33 cellular contexts compared by ENCODE assay signal in the genomic region with DNA sequence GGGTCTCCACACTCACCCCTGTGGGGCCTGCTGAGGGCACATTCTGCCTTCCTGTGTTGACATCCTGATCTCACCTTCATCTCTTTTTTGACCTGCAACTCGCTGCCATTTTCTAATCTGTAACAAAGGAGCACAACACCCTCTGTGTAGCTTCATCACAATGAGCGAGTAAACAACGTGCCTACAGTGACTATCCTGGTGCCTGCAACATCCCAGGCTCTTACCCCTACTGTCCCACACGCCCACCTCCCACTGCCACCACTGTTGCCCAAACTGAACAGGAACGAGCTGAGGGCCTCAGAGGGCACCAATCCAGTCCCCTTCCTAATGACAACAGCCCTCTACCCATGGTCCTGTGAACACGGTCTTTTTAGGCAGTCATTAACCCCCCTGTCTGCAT.
"Had no signal": no experiment of that assay in that cellular context is flagged by ENCODE, and none has a peak within 500 bp of the region (broad histone marks: within the 10 kb centered on the region; RNA-seq: fewer than 3 reads in every experiment).

No MANE protein-coding gene starts in this region.

- H3K9me3 ChIP-seq: ascending aorta, breast epithelium had no signal

- H3K4me1 ChIP-seq: ascending aorta, breast epithelium had no signal

- ATAC-seq: activated CD8-positive, alpha-beta T cell treated with anti-CD3 and anti-CD28 coated beads for 36 hours; activated naive CD8-positive, alpha-beta T cell treated with anti-CD3 and anti-CD28 coated beads, Interleukin-2, amount 50 U/mL, for 24 hours had no signal

- H3K27me3 Mint-ChIP-seq: activated B cell treated with CpG ODN at 0.5 μM for 24 hours; activated CD4-positive, alpha-beta memory T cell treated with anti-CD3 and anti-CD28 coated beads for 36 hours; activated naive CD8-positive, alpha-beta T cell treated with anti-CD3 and anti-CD28 coated beads, Interleukin-2, amount 50 U/mL, for 24 hours had no signal

- H3K27me3 ChIP-seq: ascending aorta, breast epithelium had no signal

- DNase-seq: activated B cell treated with CpG ODN at 0.5 μM for 24 hours; activated CD4-positive, alpha-beta memory T cell treated with anti-CD3 and anti-CD28 coated beads for 36 hours; activated CD4-positive, alpha-beta T cell treated with anti-CD3 and anti-CD28 coated beads for 4 hours; activated CD4-positive, alpha-beta T cell treated with anti-CD3 and anti-CD28 coated beads, Interleukin-2, amount 10 ng/mL, durations not matched to agents 24 days and 14 days; activated CD4-positive, alpha-beta T cell treated with anti-CD3 and anti-CD28 coated beads, Interleukin-2, amount 50 U/mL, for 1 hour; activated CD4-positive, alpha-beta T cell treated with anti-CD3 and anti-CD28 coated beads, Interleukin-2, amount 50 U/mL, for 4 hours; activated CD4-positive, CD25-positive, alpha-beta regulatory T cell treated with anti-CD3 and anti-CD28 coated beads, Interleukin-2, amount 50 U/mL, for 72 hours; activated CD8-positive, alpha-beta memory T cell treated with anti-CD3 and anti-CD28 coated beads, Interleukin-2, amount 50 U/mL, for 4 hours; activated CD8-positive, alpha-beta T cell treated with anti-CD3 and anti-CD28 coated beads for 36 hours; activated effector memory CD4-positive, alpha-beta T cell treated with Interleukin-2 at 50 U/mL for 16 hours; activated gamma-delta T cell; activated naive CD4-positive, alpha-beta T cell treated with anti-CD3 and anti-CD28 coated beads, Interleukin-2, amount 10 ng/mL, durations not matched to agents 7 days and 5 days; activated naive CD4-positive, alpha-beta T cell treated with Interleukin-2 at 50 U/mL for 16 hours; activated naive CD8-positive, alpha-beta T cell treated with anti-CD3 and anti-CD28 coated beads, Interleukin-2, amount 10 ng/mL, durations not matched to agents 7 days and 5 days; activated naive CD8-positive, alpha-beta T cell treated with anti-CD3 and anti-CD28 coated beads, Interleukin-2, amount 50 U/mL, for 24 hours; activated T-cell treated with anti-CD3 and anti-CD28 coated beads for 4 hours; activated T-cell treated with anti-CD3 and anti-CD28 coated beads, Interleukin-2, amount 50 U/mL, for 24 hours; activated T-cell treated with anti-CD3 and anti-CD28 coated beads, Interleukin-2, amount 50 U/mL, for 48 hours; amygdala; anterior cingulate cortex; central memory CD4-positive, alpha-beta T cell; T-helper 1 cell; T-helper 2 cell; T-helper 9 cell had no signal

- H3K36me3 ChIP-seq: ascending aorta, breast epithelium had no signal

- H3K9me3 Mint-ChIP-seq: activated B cell treated with CpG ODN at 0.5 μM for 24 hours; activated CD4-positive, alpha-beta memory T cell treated with anti-CD3 and anti-CD28 coated beads for 36 hours; activated CD8-positive, alpha-beta T cell treated with anti-CD3 and anti-CD28 coated beads for 36 hours; activated naive CD4-positive, alpha-beta T cell treated with anti-CD3 and anti-CD28 coated beads, Interleukin-2, amount 10 ng/mL, durations not matched to agents 7 days and 5 days; activated naive CD4-positive, alpha-beta T cell treated with anti-CD3 and anti-CD28 coated beads, Interleukin-2, amount 50 U/mL, for 24 hours; activated naive CD8-positive, alpha-beta T cell treated with anti-CD3 and anti-CD28 coated beads, Interleukin-2, amount 10 ng/mL, durations not matched to agents 7 days and 5 days; activated naive CD8-positive, alpha-beta T cell treated with anti-CD3 and anti-CD28 coated beads, Interleukin-2, amount 50 U/mL, for 24 hours; T-helper 1 cell treated with Interleukin-12 subunit alpha and Interleukin-12 subunit beta and Interleukin-4 antibody, amounts not matched to agents 30 μg/mL and 1 μg/mL, for 36 hours had no signal

- H3K27ac ChIP-seq: ascending aorta, breast epithelium, VCaP had no signal

- H3K4me3 Mint-ChIP-seq: activated B cell treated with CpG ODN at 0.5 μM for 24 hours; activated CD4-positive, alpha-beta memory T cell treated with anti-CD3 and anti-CD28 coated beads for 36 hours; activated CD4-positive, alpha-beta T cell treated with anti-CD3 and anti-CD28 coated beads, Interleukin-2, amount 10 ng/mL, durations not matched to agents 24 days and 14 days; activated CD8-positive, alpha-beta T cell treated with anti-CD3 and anti-CD28 coated beads for 36 hours; activated naive CD4-positive, alpha-beta T cell treated with anti-CD3 and anti-CD28 coated beads, Interleukin-2, amount 10 ng/mL, durations not matched to agents 7 days and 5 days; activated naive CD4-positive, alpha-beta T cell treated with anti-CD3 and anti-CD28 coated beads, Interleukin-2, amount 50 U/mL, for 24 hours; activated naive CD8-positive, alpha-beta T cell; activated naive CD8-positive, alpha-beta T cell treated with anti-CD3 and anti-CD28 coated beads, Interleukin-2, amount 10 ng/mL, durations not matched to agents 7 days and 5 days; activated naive CD8-positive, alpha-beta T cell treated with anti-CD3 and anti-CD28 coated beads, Interleukin-2, amount 50 U/mL, for 24 hours; activated T-cell treated with anti-CD3 and anti-CD28 coated beads, Interleukin-2, amount 50 U/mL, for 24 hours; brain; T-helper 1 cell treated with Interleukin-12 subunit alpha and Interleukin-12 subunit beta and Interleukin-4 antibody, amounts not matched to agents 30 μg/mL and 1 μg/mL, for 36 hours; T-helper 2 cell treated with Interferon-gamma antibody and Interleukin-4, amounts not matched to agents 5 μg/mL and 100 μg/mL, for 36 hours had no signal

- H3K4me1 Mint-ChIP-seq: activated B cell treated with CpG ODN at 0.5 μM for 24 hours; activated CD4-positive, alpha-beta T cell treated with anti-CD3 and anti-CD28 coated beads, Interleukin-2, amount 10 ng/mL, durations not matched to agents 24 days and 14 days; activated naive CD8-positive, alpha-beta T cell treated with anti-CD3 and anti-CD28 coated beads, Interleukin-2, amount 50 U/mL, for 24 hours had no signal

- H3K36me3 Mint-ChIP-seq: activated CD4-positive, alpha-beta memory T cell treated with anti-CD3 and anti-CD28 coated beads for 36 hours; activated naive CD4-positive, alpha-beta T cell treated with anti-CD3 and anti-CD28 coated beads, Interleukin-2, amount 10 ng/mL, durations not matched to agents 7 days and 5 days; activated naive CD4-positive, alpha-beta T cell treated with anti-CD3 and anti-CD28 coated beads, Interleukin-2, amount 50 U/mL, for 24 hours; activated naive CD8-positive, alpha-beta T cell; activated naive CD8-positive, alpha-beta T cell treated with anti-CD3 and anti-CD28 coated beads, Interleukin-2, amount 10 ng/mL, durations not matched to agents 7 days and 5 days; brain had no signal

- H3K4me3 ChIP-seq: ascending aorta, breast epithelium had no signal

- H3K27ac Mint-ChIP-seq: activated B cell treated with CpG ODN at 0.5 μM for 24 hours; activated CD4-positive, alpha-beta memory T cell treated with anti-CD3 and anti-CD28 coated beads for 36 hours; activated CD4-positive, alpha-beta T cell treated with anti-CD3 and anti-CD28 coated beads, Interleukin-2, amount 10 ng/mL, durations not matched to agents 24 days and 14 days; activated CD8-positive, alpha-beta T cell treated with anti-CD3 and anti-CD28 coated beads for 36 hours; activated naive CD4-positive, alpha-beta T cell treated with anti-CD3 and anti-CD28 coated beads, Interleukin-2, amount 10 ng/mL, durations not matched to agents 7 days and 5 days; activated naive CD4-positive, alpha-beta T cell treated with anti-CD3 and anti-CD28 coated beads, Interleukin-2, amount 50 U/mL, for 24 hours; activated naive CD8-positive, alpha-beta T cell; activated naive CD8-positive, alpha-beta T cell treated with anti-CD3 and anti-CD28 coated beads, Interleukin-2, amount 10 ng/mL, durations not matched to agents 7 days and 5 days; activated naive CD8-positive, alpha-beta T cell treated with anti-CD3 and anti-CD28 coated beads, Interleukin-2, amount 50 U/mL, for 24 hours; activated T-cell treated with anti-CD3 and anti-CD28 coated beads, Interleukin-2, amount 50 U/mL, for 24 hours; activated T-helper 2 cell treated with anti-CD3 and anti-CD28 coated beads, Interferon-gamma antibody, Interleukin-2, Interleukin-4, amounts not matched to agents 10 μg/mL and 5 μg/mL and 100 μg/mL, durations not matched to agents 14 hours and 24 hours and 36 hours; brain; T-helper 1 cell treated with Interleukin-12 subunit alpha and Interleukin-12 subunit beta and Interleukin-4 antibody, amounts not matched to agents 30 μg/mL and 1 μg/mL, for 36 hours; T-helper 2 cell treated with Interferon-gamma antibody and Interleukin-4, amounts not matched to agents 5 μg/mL and 100 μg/mL, for 36 hours had no signal
